1 cellular context compared by ENCODE assay signal in the genomic region with DNA sequence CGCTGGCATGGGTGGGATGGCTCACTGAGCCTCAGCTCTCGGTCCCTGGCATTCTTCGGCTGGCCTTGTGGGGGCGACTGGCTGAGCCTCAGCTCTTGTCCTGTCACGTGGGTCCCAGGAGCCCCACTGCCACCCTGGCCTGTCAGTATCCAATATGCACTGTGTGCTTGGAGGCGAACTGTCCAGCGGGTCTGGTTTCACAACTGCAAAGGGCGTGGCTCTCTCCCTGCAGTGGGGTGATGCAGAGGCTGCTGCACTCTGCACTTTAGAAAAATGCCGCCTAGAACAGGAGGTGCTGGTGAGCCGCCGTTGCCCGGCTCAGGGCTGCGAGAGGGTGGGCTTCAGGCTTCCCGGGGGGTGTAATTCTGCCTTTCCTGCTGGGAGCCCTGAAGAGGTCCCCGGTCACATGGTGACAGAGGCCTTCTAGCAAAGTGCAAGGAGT.
TF ChIP-seq lines count a peak whose summit lies in the region.

No MANE protein-coding gene starts in this region.

TF ChIP-seq in HepG2, 621 proteins besides CTCF, POLR2A, EP300 and RAD21 (continued from another document and continues in another):
- TF ChIP-seq, protein P1, sequence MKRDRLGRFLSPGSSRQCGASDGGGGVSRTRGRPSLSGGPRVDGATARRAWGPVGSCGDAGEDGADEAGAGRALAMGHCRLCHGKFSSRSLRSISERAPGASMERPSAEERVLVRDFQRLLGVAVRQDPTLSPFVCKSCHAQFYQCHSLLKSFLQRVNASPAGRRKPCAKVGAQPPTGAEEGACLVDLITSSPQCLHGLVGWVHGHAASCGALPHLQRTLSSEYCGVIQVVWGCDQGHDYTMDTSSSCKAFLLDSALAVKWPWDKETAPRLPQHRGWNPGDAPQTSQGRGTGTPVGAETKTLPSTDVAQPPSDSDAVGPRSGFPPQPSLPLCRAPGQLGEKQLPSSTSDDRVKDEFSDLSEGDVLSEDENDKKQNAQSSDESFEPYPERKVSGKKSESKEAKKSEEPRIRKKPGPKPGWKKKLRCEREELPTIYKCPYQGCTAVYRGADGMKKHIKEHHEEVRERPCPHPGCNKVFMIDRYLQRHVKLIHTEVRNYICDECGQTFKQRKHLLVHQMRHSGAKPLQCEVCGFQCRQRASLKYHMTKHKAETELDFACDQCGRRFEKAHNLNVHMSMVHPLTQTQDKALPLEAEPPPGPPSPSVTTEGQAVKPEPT (CRISPR knock-in tag; IDR thresholded peaks at IDR 0.05; ENCODE audit: low read depth), result no peak
- TF ChIP-seq ATF7 (IDR thresholded peaks at IDR 0.05) (no peak), ATF7 (CRISPR knock-in tag; IDR thresholded peaks at IDR 0.05) (no peak), PITX1 (CRISPR knock-in tag; IDR thresholded peaks at IDR 0.05) (0 out of 2 replicates have a peak, but pooled peaks have one; percentile 24), MZF1 (CRISPR knock-in tag; IDR thresholded peaks at IDR 0.05; ENCODE audit: borderline replicate concordance) (no peak), ZNF772 (CRISPR knock-in tag; IDR thresholded peaks at IDR 0.05) (no peak), GABPB1 (CRISPR knock-in tag; IDR thresholded peaks at IDR 0.05) (no peak; the same call in 1 of the 2 replicates), RBM39 (IDR thresholded peaks at IDR 0.05; ENCODE audit: low read depth, low read length, poor library complexity, severe bottlenecking) (peak; percentile 54), CHCHD3 (CRISPR knock-in tag; IDR thresholded peaks at IDR 0.05) (no peak), ZNF563 (CRISPR knock-in tag; IDR thresholded peaks at IDR 0.05) (no peak), PAX8 (CRISPR knock-in tag; IDR thresholded peaks at IDR 0.05; ENCODE audit: borderline replicate concordance) (no peak), ZNF775 (CRISPR knock-in tag; IDR thresholded peaks at IDR 0.05; ENCODE audit: borderline replicate concordance) (no peak), RFXAP (CRISPR knock-in tag; IDR thresholded peaks at IDR 0.05; ENCODE audit: borderline replicate concordance) (no peak), NFYC (CRISPR knock-in tag; IDR thresholded peaks at IDR 0.05) (no peak), ZNF816 (CRISPR knock-in tag; IDR thresholded peaks at IDR 0.05; ENCODE audit: borderline replicate concordance) (no peak), NFIC (IDR thresholded peaks at IDR 0.05; ENCODE audit: low read length) (no peak), HIVEP1 (CRISPR knock-in tag; IDR thresholded peaks at IDR 0.05) (no peak), SP140L (CRISPR knock-in tag; IDR thresholded peaks at IDR 0.05; ENCODE audit: borderline replicate concordance) (no peak)
- TF ChIP-seq, protein P2, sequence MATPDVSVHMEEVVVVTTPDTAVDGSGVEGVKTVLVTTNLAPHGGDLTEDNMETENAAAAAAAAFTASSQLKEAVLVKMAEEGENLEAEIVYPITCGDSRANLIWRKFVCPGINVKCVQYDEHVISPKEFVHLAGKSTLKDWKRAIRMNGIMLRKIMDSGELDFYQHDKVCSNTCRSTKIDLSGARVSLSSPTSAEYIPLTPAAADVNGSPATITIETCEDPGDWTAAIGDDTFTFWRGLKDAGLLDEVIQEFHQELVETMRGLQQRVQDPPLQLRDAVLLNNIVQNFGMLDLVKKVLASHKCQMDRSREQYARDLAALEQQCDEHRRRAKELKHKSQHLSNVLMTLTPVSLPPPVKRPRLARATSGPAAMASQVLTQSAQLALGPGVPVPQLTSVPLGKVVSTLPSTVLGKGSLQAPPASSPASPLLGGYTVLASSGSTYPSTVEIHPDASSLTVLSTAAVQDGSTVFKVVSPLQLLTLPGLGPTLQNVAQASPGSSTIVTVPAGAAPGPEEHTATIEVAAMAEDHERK (CRISPR knock-in tag; IDR thresholded peaks at IDR 0.05; ENCODE audit: low read depth), result no peak
- TF ChIP-seq, protein P3, sequence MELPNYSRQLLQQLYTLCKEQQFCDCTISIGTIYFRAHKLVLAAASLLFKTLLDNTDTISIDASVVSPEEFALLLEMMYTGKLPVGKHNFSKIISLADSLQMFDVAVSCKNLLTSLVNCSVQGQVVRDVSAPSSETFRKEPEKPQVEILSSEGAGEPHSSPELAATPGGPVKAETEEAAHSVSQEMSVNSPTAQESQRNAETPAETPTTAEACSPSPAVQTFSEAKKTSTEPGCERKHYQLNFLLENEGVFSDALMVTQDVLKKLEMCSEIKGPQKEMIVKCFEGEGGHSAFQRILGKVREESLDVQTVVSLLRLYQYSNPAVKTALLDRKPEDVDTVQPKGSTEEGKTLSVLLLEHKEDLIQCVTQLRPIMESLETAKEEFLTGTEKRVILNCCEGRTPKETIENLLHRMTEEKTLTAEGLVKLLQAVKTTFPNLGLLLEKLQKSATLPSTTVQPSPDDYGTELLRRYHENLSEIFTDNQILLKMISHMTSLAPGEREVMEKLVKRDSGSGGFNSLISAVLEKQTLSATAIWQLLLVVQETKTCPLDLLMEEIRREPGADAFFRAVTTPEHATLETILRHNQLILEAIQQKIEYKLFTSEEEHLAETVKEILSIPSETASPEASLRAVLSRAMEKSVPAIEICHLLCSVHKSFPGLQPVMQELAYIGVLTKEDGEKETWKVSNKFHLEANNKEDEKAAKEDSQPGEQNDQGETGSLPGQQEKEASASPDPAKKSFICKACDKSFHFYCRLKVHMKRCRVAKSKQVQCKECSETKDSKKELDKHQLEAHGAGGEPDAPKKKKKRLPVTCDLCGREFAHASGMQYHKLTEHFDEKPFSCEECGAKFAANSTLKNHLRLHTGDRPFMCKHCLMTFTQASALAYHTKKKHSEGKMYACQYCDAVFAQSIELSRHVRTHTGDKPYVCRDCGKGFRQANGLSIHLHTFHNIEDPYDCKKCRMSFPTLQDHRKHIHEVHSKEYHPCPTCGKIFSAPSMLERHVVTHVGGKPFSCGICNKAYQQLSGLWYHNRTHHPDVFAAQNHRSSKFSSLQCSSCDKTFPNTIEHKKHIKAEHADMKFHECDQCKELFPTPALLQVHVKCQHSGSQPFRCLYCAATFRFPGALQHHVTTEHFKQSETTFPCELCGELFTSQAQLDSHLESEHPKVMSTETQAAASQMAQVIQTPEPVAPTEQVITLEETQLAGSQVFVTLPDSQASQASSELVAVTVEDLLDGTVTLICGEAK (IDR thresholded peaks at IDR 0.05), result no peak
- TF ChIP-seq, protein P3 (CRISPR knock-in tag; IDR thresholded peaks at IDR 0.05), result no peak
- TF ChIP-seq, protein P4, sequence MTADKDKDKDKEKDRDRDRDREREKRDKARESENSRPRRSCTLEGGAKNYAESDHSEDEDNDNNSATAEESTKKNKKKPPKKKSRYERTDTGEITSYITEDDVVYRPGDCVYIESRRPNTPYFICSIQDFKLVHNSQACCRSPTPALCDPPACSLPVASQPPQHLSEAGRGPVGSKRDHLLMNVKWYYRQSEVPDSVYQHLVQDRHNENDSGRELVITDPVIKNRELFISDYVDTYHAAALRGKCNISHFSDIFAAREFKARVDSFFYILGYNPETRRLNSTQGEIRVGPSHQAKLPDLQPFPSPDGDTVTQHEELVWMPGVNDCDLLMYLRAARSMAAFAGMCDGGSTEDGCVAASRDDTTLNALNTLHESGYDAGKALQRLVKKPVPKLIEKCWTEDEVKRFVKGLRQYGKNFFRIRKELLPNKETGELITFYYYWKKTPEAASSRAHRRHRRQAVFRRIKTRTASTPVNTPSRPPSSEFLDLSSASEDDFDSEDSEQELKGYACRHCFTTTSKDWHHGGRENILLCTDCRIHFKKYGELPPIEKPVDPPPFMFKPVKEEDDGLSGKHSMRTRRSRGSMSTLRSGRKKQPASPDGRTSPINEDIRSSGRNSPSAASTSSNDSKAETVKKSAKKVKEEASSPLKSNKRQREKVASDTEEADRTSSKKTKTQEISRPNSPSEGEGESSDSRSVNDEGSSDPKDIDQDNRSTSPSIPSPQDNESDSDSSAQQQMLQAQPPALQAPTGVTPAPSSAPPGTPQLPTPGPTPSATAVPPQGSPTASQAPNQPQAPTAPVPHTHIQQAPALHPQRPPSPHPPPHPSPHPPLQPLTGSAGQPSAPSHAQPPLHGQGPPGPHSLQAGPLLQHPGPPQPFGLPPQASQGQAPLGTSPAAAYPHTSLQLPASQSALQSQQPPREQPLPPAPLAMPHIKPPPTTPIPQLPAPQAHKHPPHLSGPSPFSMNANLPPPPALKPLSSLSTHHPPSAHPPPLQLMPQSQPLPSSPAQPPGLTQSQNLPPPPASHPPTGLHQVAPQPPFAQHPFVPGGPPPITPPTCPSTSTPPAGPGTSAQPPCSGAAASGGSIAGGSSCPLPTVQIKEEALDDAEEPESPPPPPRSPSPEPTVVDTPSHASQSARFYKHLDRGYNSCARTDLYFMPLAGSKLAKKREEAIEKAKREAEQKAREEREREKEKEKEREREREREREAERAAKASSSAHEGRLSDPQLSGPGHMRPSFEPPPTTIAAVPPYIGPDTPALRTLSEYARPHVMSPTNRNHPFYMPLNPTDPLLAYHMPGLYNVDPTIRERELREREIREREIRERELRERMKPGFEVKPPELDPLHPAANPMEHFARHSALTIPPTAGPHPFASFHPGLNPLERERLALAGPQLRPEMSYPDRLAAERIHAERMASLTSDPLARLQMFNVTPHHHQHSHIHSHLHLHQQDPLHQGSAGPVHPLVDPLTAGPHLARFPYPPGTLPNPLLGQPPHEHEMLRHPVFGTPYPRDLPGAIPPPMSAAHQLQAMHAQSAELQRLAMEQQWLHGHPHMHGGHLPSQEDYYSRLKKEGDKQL (CRISPR knock-in tag; IDR thresholded peaks at IDR 0.05; ENCODE audit: low read depth), result no peak
- TF ChIP-seq, protein P5, sequence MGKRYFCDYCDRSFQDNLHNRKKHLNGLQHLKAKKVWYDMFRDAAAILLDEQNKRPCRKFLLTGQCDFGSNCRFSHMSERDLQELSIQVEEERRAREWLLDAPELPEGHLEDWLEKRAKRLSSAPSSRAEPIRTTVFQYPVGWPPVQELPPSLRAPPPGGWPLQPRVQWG (CRISPR knock-in tag; IDR thresholded peaks at IDR 0.05; ENCODE audit: borderline replicate concordance, low read depth), result no peak
- TF ChIP-seq, protein P6, sequence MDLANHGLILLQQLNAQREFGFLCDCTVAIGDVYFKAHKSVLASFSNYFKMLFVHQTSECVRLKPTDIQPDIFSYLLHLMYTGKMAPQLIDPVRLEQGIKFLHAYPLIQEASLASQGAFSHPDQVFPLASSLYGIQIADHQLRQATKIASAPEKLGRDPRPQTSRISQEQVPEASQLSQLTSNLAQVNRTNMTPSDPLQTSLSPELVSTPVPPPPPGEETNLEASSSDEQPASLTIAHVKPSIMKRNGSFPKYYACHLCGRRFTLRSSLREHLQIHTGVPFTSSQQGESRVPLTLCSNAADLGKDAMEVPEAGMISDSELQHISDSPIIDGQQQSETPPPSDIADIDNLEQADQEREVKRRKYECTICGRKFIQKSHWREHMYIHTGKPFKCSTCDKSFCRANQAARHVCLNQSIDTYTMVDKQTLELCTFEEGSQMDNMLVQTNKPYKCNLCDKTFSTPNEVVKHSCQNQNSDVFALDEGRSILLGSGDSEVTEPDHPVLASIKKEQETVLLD (CRISPR knock-in tag; IDR thresholded peaks at IDR 0.05; ENCODE audit: low read depth), result no peak
- TF ChIP-seq, protein P7, sequence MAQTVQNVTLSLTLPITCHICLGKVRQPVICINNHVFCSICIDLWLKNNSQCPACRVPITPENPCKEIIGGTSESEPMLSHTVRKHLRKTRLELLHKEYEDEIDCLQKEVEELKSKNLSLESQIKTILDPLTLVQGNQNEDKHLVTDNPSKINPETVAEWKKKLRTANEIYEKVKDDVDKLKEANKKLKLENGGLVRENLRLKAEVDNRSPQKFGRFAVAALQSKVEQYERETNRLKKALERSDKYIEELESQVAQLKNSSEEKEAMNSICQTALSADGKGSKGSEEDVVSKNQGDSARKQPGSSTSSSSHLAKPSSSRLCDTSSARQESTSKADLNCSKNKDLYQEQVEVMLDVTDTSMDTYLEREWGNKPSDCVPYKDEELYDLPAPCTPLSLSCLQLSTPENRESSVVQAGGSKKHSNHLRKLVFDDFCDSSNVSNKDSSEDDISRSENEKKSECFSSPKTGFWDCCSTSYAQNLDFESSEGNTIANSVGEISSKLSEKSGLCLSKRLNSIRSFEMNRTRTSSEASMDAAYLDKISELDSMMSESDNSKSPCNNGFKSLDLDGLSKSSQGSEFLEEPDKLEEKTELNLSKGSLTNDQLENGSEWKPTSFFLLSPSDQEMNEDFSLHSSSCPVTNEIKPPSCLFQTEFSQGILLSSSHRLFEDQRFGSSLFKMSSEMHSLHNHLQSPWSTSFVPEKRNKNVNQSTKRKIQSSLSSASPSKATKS (CRISPR knock-in tag; IDR thresholded peaks at IDR 0.05), result no peak
- TF ChIP-seq, protein P8, sequence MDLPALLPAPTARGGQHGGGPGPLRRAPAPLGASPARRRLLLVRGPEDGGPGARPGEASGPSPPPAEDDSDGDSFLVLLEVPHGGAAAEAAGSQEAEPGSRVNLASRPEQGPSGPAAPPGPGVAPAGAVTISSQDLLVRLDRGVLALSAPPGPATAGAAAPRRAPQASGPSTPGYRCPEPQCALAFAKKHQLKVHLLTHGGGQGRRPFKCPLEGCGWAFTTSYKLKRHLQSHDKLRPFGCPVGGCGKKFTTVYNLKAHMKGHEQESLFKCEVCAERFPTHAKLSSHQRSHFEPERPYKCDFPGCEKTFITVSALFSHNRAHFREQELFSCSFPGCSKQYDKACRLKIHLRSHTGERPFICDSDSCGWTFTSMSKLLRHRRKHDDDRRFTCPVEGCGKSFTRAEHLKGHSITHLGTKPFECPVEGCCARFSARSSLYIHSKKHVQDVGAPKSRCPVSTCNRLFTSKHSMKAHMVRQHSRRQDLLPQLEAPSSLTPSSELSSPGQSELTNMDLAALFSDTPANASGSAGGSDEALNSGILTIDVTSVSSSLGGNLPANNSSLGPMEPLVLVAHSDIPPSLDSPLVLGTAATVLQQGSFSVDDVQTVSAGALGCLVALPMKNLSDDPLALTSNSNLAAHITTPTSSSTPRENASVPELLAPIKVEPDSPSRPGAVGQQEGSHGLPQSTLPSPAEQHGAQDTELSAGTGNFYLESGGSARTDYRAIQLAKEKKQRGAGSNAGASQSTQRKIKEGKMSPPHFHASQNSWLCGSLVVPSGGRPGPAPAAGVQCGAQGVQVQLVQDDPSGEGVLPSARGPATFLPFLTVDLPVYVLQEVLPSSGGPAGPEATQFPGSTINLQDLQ (CRISPR knock-in tag; IDR thresholded peaks at IDR 0.05), result no peak
